Comparison of ENCODE assay signal across 9 cellular contexts in genomic region chr1:226187019-226187322, GRCh38. TPM values are rescaled to one million over a fixed set of nuclear protein-coding genes. Genes with fewer than 3 reads are reported as not detected.
DNase-seq lines count a peak whose midpoint lies in the region; ATAC-seq and TF ChIP-seq lines count a peak whose summit lies in the region.
"Had no signal": no experiment of that assay in that cellular context is flagged by ENCODE, and none has a peak within 500 bp of the region (broad histone marks: within the 10 kb centered on the region; RNA-seq: fewer than 3 reads in every experiment).

No MANE protein-coding gene starts in this region.

- H3K4me1 Mint-ChIP-seq in effector memory CD8-positive, alpha-beta T cell (ENCODE audit: low read depth in 2 of 2): peaks cover 21 to 22% of the 10 kb centered on the region in 2 donors
- peaks cover 32% of the 10 kb centered on the region for H3K4me1 Mint-ChIP-seq in neural crest cell

- H3K4me3 ChIP-seq in BLaER1 treated with 17β-estradiol and CSF1 and Interleukin-3, amounts not matched to agents 10 nM and 100 nM: peak overlapping the region; percentile 75 to 98 (median 94)
- peak overlapping the region; percentile 77 for H3K4me3 ChIP-seq in NB4 (ENCODE audit: low read depth, low read length)

- peaks cover 9 to 29% (median 20%) of the 10 kb centered on the region in 11 experiments; a peak in 17 of 22 replicates for H3K36me3 ChIP-seq in BLaER1 treated with 17β-estradiol and CSF1 and Interleukin-3, amounts not matched to agents 10 nM and 100 nM

- no peak for ATAC-seq in effector memory CD8-positive, alpha-beta T cell (replicated peaks)
- ATAC-seq in GM21576 (IDR thresholded peaks at IDR 0.05; ENCODE audit: unreplicated experiment) (no peak), GM18505 (IDR thresholded peaks at IDR 0.05; ENCODE audit: unreplicated experiment) (no peak), GM18502 (IDR thresholded peaks at IDR 0.05; ENCODE audit: poor library complexity, unreplicated experiment) (no peak)

- H3K4me1 ChIP-seq in BLaER1 treated with 17β-estradiol and CSF1 and Interleukin-3, amounts not matched to agents 10 nM and 100 nM: peaks cover 18 to 43% (median 37%) of the 10 kb centered on the region in 10 experiments

- H3K27me3 Mint-ChIP-seq in effector memory CD8-positive, alpha-beta T cell: no peaks in the 10 kb centered on the region
- H3K27me3 Mint-ChIP-seq in neural crest cell (ENCODE audit: low read depth): no peaks in the 10 kb centered on the region

- DNase-seq in NB4 (ENCODE audit: low read depth): no peak
- no peak for DNase-seq in effector memory CD8-positive, alpha-beta T cell
- no peak for DNase-seq in neural crest cell (ENCODE audit: low read depth, low spot score)
- DNase-seq in SK-N-DZ (ENCODE audit: low spot score): no peak

- no peaks in the 10 kb centered on the region for H3K9me3 ChIP-seq in BLaER1 treated with 17β-estradiol and CSF1 and Interleukin-3, amounts not matched to agents 10 nM and 100 nM (replicated peaks in 1 of 11)

- peak overlapping the region; percentile 90 to 94 for H3K27ac Mint-ChIP-seq in effector memory CD8-positive, alpha-beta T cell
- no peak overlapping the region for H3K27ac Mint-ChIP-seq in neural crest cell (ENCODE audit: unreplicated experiment)

- H3K36me3 Mint-ChIP-seq in effector memory CD8-positive, alpha-beta T cell (ENCODE audit: insufficient read depth): peaks cover 19% of the 10 kb centered on the region
- no peaks in the 10 kb centered on the region for H3K36me3 Mint-ChIP-seq in neural crest cell (ENCODE audit: low read depth)

- peaks cover 13 to 45% (median 42%) of the 10 kb centered on the region in 11 experiments; a peak in 19 of 22 replicates for H4K20me1 ChIP-seq in BLaER1 treated with 17β-estradiol and CSF1 and Interleukin-3, amounts not matched to agents 10 nM and 100 nM

- no peaks in the 10 kb centered on the region for H3K27me3 ChIP-seq in BLaER1 treated with 17β-estradiol and CSF1 and Interleukin-3, amounts not matched to agents 10 nM and 100 nM

- TF ChIP-seq POLR2A in NB4 (IDR thresholded peaks at IDR 0.05; ENCODE audit: extremely low read depth, insufficient read length): no peak
- TF ChIP-seq POLR2A in GM18505 (IDR thresholded peaks at IDR 0.05; ENCODE audit: borderline replicate concordance, extremely low read depth, insufficient read depth, insufficient read length): no peak

- peak overlapping the region; percentile 91 to 97 (median 95) for H3K4me2 ChIP-seq in BLaER1 treated with 17β-estradiol and CSF1 and Interleukin-3, amounts not matched to agents 10 nM and 100 nM

- TF ChIP-seq CTCF in NB4 (IDR thresholded peaks at IDR 0.05; ENCODE audit: low read depth, low read length) (no peak), neural crest cell (conservative IDR thresholded peaks at IDR 0.05) (peak; percentile 15)

- H3K4me3 Mint-ChIP-seq in effector memory CD8-positive, alpha-beta T cell: peak overlapping the region; percentile 90 to 96
- H3K4me3 Mint-ChIP-seq in neural crest cell: peak overlapping the region; percentile 92

- H3K27ac ChIP-seq in BLaER1 treated with 17β-estradiol and CSF1 and Interleukin-3, amounts not matched to agents 10 nM and 100 nM: peak overlapping the region; percentile 81 to 92 (median 90)

- H3K9ac ChIP-seq in BLaER1 treated with 17β-estradiol and CSF1 and Interleukin-3, amounts not matched to agents 10 nM and 100 nM: peak overlapping the region; percentile 86 to 95 (median 91)

- H3K9me3 Mint-ChIP-seq in effector memory CD8-positive, alpha-beta T cell: no peaks in the 10 kb centered on the region
- no peaks in the 10 kb centered on the region for H3K9me3 Mint-ChIP-seq in neural crest cell

RNA-seq across cellular contexts. Expression of gene ACBD3, which starts 0.4 kb away (rescaled TPM):
- total RNA-seq in neural crest cell: 22.1 and 24.1 TPM in 2 replicates
- 15.2 and 17.6 TPM in 2 replicates for polyA plus RNA-seq in SK-N-DZ (2014; cell fraction: cytosol; rRNA removed)
- 8.7 and 9.8 TPM in 2 replicates for polyA plus RNA-seq in SK-N-DZ (2014; cell fraction: nucleus; rRNA removed)

RNA-seq across cellular contexts. Expression of gene MIXL1, which starts 36.5 kb away (rescaled TPM):
- total RNA-seq in neural crest cell: 0.37 and 0.41 TPM in 2 replicates
- polyA plus RNA-seq in SK-N-DZ (2014; cell fraction: cytosol; rRNA removed): 0.10 TPM in 1 of 2 replicates, not detected in the other
- polyA plus RNA-seq in SK-N-DZ (2014; cell fraction: nucleus; rRNA removed): 0.29 TPM in 1 of 2 replicates, not detected in the other
- total RNA-seq: RPMI7951 had no signal
